ENCODE assay signal across 8 cellular contexts in genomic region chr9:119289740-119290139, GRCh38.
DNase-seq lines count a peak whose midpoint lies in the region; ATAC-seq and TF ChIP-seq lines count a peak whose summit lies in the region.

No MANE protein-coding gene starts in this region.

- H3K9ac ChIP-seq in colonic mucosa (ENCODE audit: low read depth in 2 of 2, low read length in 2 of 2), result no peak overlapping the region

- no peak overlapping the region for H3K4me2 ChIP-seq in DOHH2 (ENCODE audit: low read length)

- H3K79me2 ChIP-seq in DOHH2 (ENCODE audit: control insufficient read depth, low read length), result no peaks in the 10 kb centered on the region

- H3K36me3 ChIP-seq in DOHH2 (ENCODE audit: control insufficient read depth, low read length) (no peaks in the 10 kb centered on the region), colonic mucosa (no peaks in the 10 kb centered on the region)

- DNase-seq in NOMO-1 (lab: John Stamatoyannopoulos, UW; ENCODE audit: unreplicated experiment in 2 of 2) (peak; percentile 4 to 51), colonic mucosa (peak; percentile 57), medulla oblongata (ENCODE audit: extremely low spot score) (peak; percentile 76), activated gamma-delta T cell treated with Interleukin-2 at 50 U/mL for 16 hours (no peak)
- no peak for DNase-seq in effector CD4-positive, alpha-beta T cell

- H3K9me3 ChIP-seq in DOHH2 (ENCODE audit: control insufficient read depth, insufficient read depth, low read length), result no peaks in the 10 kb centered on the region
- H3K9me3 ChIP-seq in colonic mucosa, result no peaks in the 10 kb centered on the region

- H4K20me1 ChIP-seq in DOHH2 (ENCODE audit: control insufficient read depth, insufficient read depth, low read depth, low read length), result no peaks in the 10 kb centered on the region

- H3K4me1 ChIP-seq in DOHH2 (ENCODE audit: control insufficient read depth, low read length) (no peaks in the 10 kb centered on the region), colonic mucosa (no peaks in the 10 kb centered on the region)

- no peak overlapping the region for H3K27ac ChIP-seq in DOHH2 (ENCODE audit: low read depth, low read length)
- no peak overlapping the region for H3K27ac ChIP-seq in colonic mucosa

- ATAC-seq in GM18909 (IDR thresholded peaks at IDR 0.05; ENCODE audit: poor library complexity, unreplicated experiment) (peak; percentile 90), HG03354 (IDR thresholded peaks at IDR 0.05; ENCODE audit: poor library complexity, severe bottlenecking, unreplicated experiment) (peak; percentile 90)

- H3K27me3 ChIP-seq in DOHH2 (ENCODE audit: control insufficient read depth, low read length), result no peaks in the 10 kb centered on the region; the same call in 1 of the 2 replicates
- H3K27me3 ChIP-seq in colonic mucosa, result no peaks in the 10 kb centered on the region

- peak; percentile 85 for TF ChIP-seq CTCF in DOHH2 (IDR thresholded peaks at IDR 0.05; ENCODE audit: low read depth, low read length, poor library complexity, severe bottlenecking)
- peak; percentile 52 for TF ChIP-seq CTCF in colonic mucosa (IDR thresholded peaks at IDR 0.05)

- H3F3A ChIP-seq in DOHH2 (ENCODE audit: control insufficient read depth, insufficient read depth), result no peaks in the 10 kb centered on the region

- intact Hi-C loops in colonic mucosa (cut with DNase I), result loop anchor here (5.0 to 10.0 kb wide), 3 partner anchors 1122 to 1645 kb away; no protein-coding TSS in a partner anchor

- H3K4me3 ChIP-seq in DOHH2 (ENCODE audit: low read length) (no peak overlapping the region), colonic mucosa (no peak overlapping the region)

- H3K9me2 ChIP-seq in DOHH2 (replicated peaks; ENCODE audit: control insufficient read depth, low read length), result no peaks in the 10 kb centered on the region

Comparison
In these comparisons a context has a peak if more than half of its experiments do, and no peak if none do; other contexts are left out.
1. DNase-seq: peak in NOMO-1 (2 of 2), colonic mucosa (single experiment) and medulla oblongata (single experiment); none in effector CD4-positive, alpha-beta T cell (single experiment) and activated gamma-delta T cell treated with Interleukin-2 at 50 U/mL for 16 hours (single experiment).